ENCODE assay signal across 31 cellular contexts in the genomic region with DNA sequence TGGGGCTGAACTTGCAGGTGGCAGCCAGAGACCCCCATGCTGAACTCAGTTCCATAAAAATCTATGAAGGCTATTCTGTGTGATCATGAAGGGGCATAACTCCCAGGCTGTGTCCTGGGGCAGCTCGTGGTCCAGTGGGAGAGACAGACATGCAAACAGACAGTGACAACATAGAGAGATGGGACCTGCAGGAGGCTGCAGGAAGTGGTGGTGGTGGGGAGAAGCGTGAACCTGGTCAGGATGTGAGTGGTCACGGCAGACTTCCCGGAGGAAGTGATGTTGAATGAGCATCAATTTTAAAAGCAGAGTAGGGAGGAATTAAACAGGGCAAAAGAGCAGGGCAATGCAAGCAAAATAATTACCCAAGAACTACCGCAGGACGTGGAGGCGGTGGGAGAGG. TPM values are rescaled to one million over a fixed set of nuclear protein-coding genes. Genes with fewer than 3 reads are reported as not detected.
DNase-seq lines count a peak whose midpoint lies in the region; ATAC-seq and TF ChIP-seq lines count a peak whose summit lies in the region.
"Had no signal": no experiment of that assay in that cellular context is flagged by ENCODE, and none has a peak within 500 bp of the region (broad histone marks: within the 10 kb centered on the region; RNA-seq: fewer than 3 reads in every experiment).

No MANE protein-coding gene starts in this region.

- H3K27ac Mint-ChIP-seq in activated CD8-positive, alpha-beta memory T cell treated with anti-CD3 and anti-CD28 coated beads, Interleukin-2, amount 10 ng/mL, durations not matched to agents 7 days and 5 days, result no peak overlapping the region
- no peak overlapping the region for H3K27ac Mint-ChIP-seq in endodermal cell
- H3K27ac Mint-ChIP-seq: activated T-helper 1 cell treated with anti-CD3 and anti-CD28 coated beads, Interleukin-12 subunit alpha, Interleukin-12 subunit beta, Interleukin-2, Interleukin-4 antibody, amounts not matched to agents 30 ng/mL and 10 ng/mL and 1 ng/mL, durations not matched to agents 14 hours and 24 hours and 36 hours; naive thymus-derived CD4-positive, alpha-beta T cell; stimulated activated naive B cell treated with anti-CD40 and anti-IgM and Interleukin-4, amounts not matched to agents 10 μg/mL and 1 μg/mL and 100 μg/mL, for 72 hours; WTC11 had no signal

- peaks cover 46% of the 10 kb centered on the region for H3K27me3 Mint-ChIP-seq in activated CD8-positive, alpha-beta memory T cell treated with anti-CD3 and anti-CD28 coated beads, Interleukin-2, amount 10 ng/mL, durations not matched to agents 7 days and 5 days
- peaks cover 3% of the 10 kb centered on the region for H3K27me3 Mint-ChIP-seq in endodermal cell (ENCODE audit: insufficient read depth)

- H3K4me3 Mint-ChIP-seq in activated CD8-positive, alpha-beta memory T cell treated with anti-CD3 and anti-CD28 coated beads, Interleukin-2, amount 10 ng/mL, durations not matched to agents 7 days and 5 days, result peak overlapping the region; percentile 1
- H3K4me3 Mint-ChIP-seq in endodermal cell, result no peak overlapping the region
- H3K4me3 Mint-ChIP-seq: activated T-helper 1 cell treated with anti-CD3 and anti-CD28 coated beads, Interleukin-12 subunit alpha, Interleukin-12 subunit beta, Interleukin-2, Interleukin-4 antibody, amounts not matched to agents 30 ng/mL and 10 ng/mL and 1 ng/mL, durations not matched to agents 14 hours and 24 hours and 36 hours; brain; stimulated activated naive B cell treated with anti-CD40 and anti-IgM and Interleukin-4, amounts not matched to agents 10 μg/mL and 1 μg/mL and 100 μg/mL, for 72 hours; WTC11 had no signal

- no peak overlapping the region for H3K27ac ChIP-seq in endodermal cell (ENCODE audit: low read depth, low read length)
- H3K27ac ChIP-seq: foreskin keratinocyte, HL-60, pancreas, right atrium auricular region, uterus had no signal

- peak; percentile 64 for ATAC-seq in activated CD8-positive, alpha-beta memory T cell treated with anti-CD3 and anti-CD28 coated beads, Interleukin-2, amount 10 ng/mL, durations not matched to agents 7 days and 5 days
- ATAC-seq in sciatic nerve (no peak), HG02588 (IDR thresholded peaks at IDR 0.05; ENCODE audit: unreplicated experiment) (no peak)
- ATAC-seq: foreskin keratinocyte; GM12878; left colon; naive thymus-derived CD4-positive, alpha-beta T cell; pancreas; stimulated activated naive B cell treated with anti-CD40 and anti-IgM and Interleukin-4, amounts not matched to agents 10 μg/mL and 1 μg/mL and 100 μg/mL, for 72 hours; WTC11 had no signal

- CTCF ChIA-PET in activated CD8-positive, alpha-beta memory T cell treated with anti-CD3 and anti-CD28 coated beads, Interleukin-2, amount 10 ng/mL, durations not matched to agents 7 days and 5 days (lab: Charles Lee), result interaction anchor here (1.3 kb wide), 1 partner anchor 98 kb away, joined by 3 read pairs; no protein-coding TSS in a partner anchor

- WGBS in endodermal cell (ENCODE audit: insufficient coverage in 1 of 2, insufficient read length in 1 of 2), 2 experiments, result 95 to 100% methylated on average over 4 to 7 of the region's 7 CpGs

- no peaks in the 10 kb centered on the region for H3K36me3 ChIP-seq in H7 (replicated peaks; ENCODE audit: control insufficient read depth, insufficient read depth, low read length)
- no peaks in the 10 kb centered on the region for H3K36me3 ChIP-seq in endodermal cell (ENCODE audit: control insufficient read depth, insufficient read depth, low read length)
- H3K36me3 ChIP-seq: pancreas, right atrium auricular region, uterus had no signal

- no peaks in the 10 kb centered on the region for H3K9me3 ChIP-seq in endodermal cell (ENCODE audit: control insufficient read depth, low read length)
- H3K9me3 ChIP-seq: pancreas, right atrium auricular region, uterus had no signal

- DNase-seq in activated CD8-positive, alpha-beta memory T cell treated with anti-CD3 and anti-CD28 coated beads, Interleukin-2, amount 10 ng/mL, durations not matched to agents 7 days and 5 days, result peak; percentile 69
- no peak for DNase-seq in activated CD8-positive, alpha-beta memory T cell treated with anti-CD3 and anti-CD28 coated beads, Interleukin-2, amount 50 U/mL, for 4 hours
- peak; percentile 10 for DNase-seq in H7
- DNase-seq in endodermal cell, result peak; percentile 26
- DNase-seq in sciatic nerve (ENCODE audit: low spot score), result peak; percentile 25
- no peak for DNase-seq in NCI-H1436 treated with DMSO at 0.1 percent for 48 hours (lab: John Stamatoyannopoulos, UW)
- no peak for DNase-seq in NCI-H524 (lab: John Stamatoyannopoulos, UW)
- DNase-seq: C1 segment of cervical spinal cord; DND-41; effector CD8-positive, alpha-beta T cell; foreskin keratinocyte; naive thymus-derived CD4-positive, alpha-beta T cell; NCI-H1092 treated with DMSO at 0.1 percent for 48 hours; NCI-H2029; NCI-H2227 treated with DMSO at 0.1 percent for 48 hours; NCI-H748 treated with DMSO at 0.1 percent for 48 hours; RPMI8226; stimulated activated CD4-positive, alpha-beta T cell treated with anti-CD3 and anti-CD28 coated beads, Interleukin-4, amount 100 ng/mL, for 1 hour; stimulated activated naive B cell treated with anti-CD40 and anti-IgM and Interleukin-4, amounts not matched to agents 10 μg/mL and 1 μg/mL and 100 μg/mL, for 72 hours; T-helper 9 cell had no signal

- H3K36me3 Mint-ChIP-seq in activated CD8-positive, alpha-beta memory T cell treated with anti-CD3 and anti-CD28 coated beads, Interleukin-2, amount 10 ng/mL, durations not matched to agents 7 days and 5 days, result no peaks in the 10 kb centered on the region
- H3K36me3 Mint-ChIP-seq in endodermal cell (ENCODE audit: low read depth), result no peaks in the 10 kb centered on the region
- H3K36me3 Mint-ChIP-seq: brain; naive thymus-derived CD4-positive, alpha-beta T cell; stimulated activated naive B cell treated with anti-CD40 and anti-IgM and Interleukin-4, amounts not matched to agents 10 μg/mL and 1 μg/mL and 100 μg/mL, for 72 hours; WTC11 had no signal

- H3K9me3 Mint-ChIP-seq in activated CD8-positive, alpha-beta memory T cell treated with anti-CD3 and anti-CD28 coated beads, Interleukin-2, amount 10 ng/mL, durations not matched to agents 7 days and 5 days (ENCODE audit: low read depth), result no peaks in the 10 kb centered on the region
- H3K9me3 Mint-ChIP-seq in endodermal cell, result no peaks in the 10 kb centered on the region
- H3K9me3 Mint-ChIP-seq: activated T-helper 1 cell treated with anti-CD3 and anti-CD28 coated beads, Interleukin-12 subunit alpha, Interleukin-12 subunit beta, Interleukin-2, Interleukin-4 antibody, amounts not matched to agents 30 ng/mL and 10 ng/mL and 1 ng/mL, durations not matched to agents 14 hours and 24 hours and 36 hours; WTC11 had no signal

- no peak overlapping the region for H3K4me3 ChIP-seq in H7 (ENCODE audit: insufficient read depth, low read depth, low read length)
- H3K4me3 ChIP-seq in endodermal cell (ENCODE audit: low read length), result no peak overlapping the region
- H3K4me3 ChIP-seq: GM12878, pancreas, right atrium auricular region, uterus had no signal

- peaks cover 9% of the 10 kb centered on the region for H3K4me1 Mint-ChIP-seq in activated CD8-positive, alpha-beta memory T cell treated with anti-CD3 and anti-CD28 coated beads, Interleukin-2, amount 10 ng/mL, durations not matched to agents 7 days and 5 days
- H3K4me1 Mint-ChIP-seq in endodermal cell, result no peaks in the 10 kb centered on the region
- H3K4me1 Mint-ChIP-seq: WTC11 had no signal

- H3K9ac ChIP-seq in endodermal cell (ENCODE audit: extremely low read depth, low read length, poor library complexity, severe bottlenecking), result no peak overlapping the region

- H3K27me3 ChIP-seq in H7 (ENCODE audit: control insufficient read depth, insufficient read depth, low read length), result no peaks in the 10 kb centered on the region
- no peaks in the 10 kb centered on the region for H3K27me3 ChIP-seq in endodermal cell (ENCODE audit: control insufficient read depth, insufficient read depth, low read length, poor library complexity, severe bottlenecking)
- H3K27me3 ChIP-seq: pancreas, right atrium auricular region, uterus had no signal

- no peaks in the 10 kb centered on the region for H3K4me1 ChIP-seq in endodermal cell (ENCODE audit: control insufficient read depth, insufficient read depth, low read length)
- H3K4me1 ChIP-seq: foreskin keratinocyte, pancreas, right atrium auricular region, uterus had no signal

- intact Hi-C loops in sciatic nerve (cut with DNase I), result no loop called here

- TF ChIP-seq CTCF in endodermal cell (conservative IDR thresholded peaks at IDR 0.05), result no peak

RNA-seq across cellular contexts. Expression of gene SORCS2, which starts 23.2 kb away (rescaled TPM):
- total RNA-seq in activated CD8-positive, alpha-beta memory T cell treated with anti-CD3 and anti-CD28 coated beads, Interleukin-2, amount 10 ng/mL, durations not matched to agents 7 days and 5 days, result under 1 TPM; 0.05 to 0.06 TPM
- 2.0 and 4.9 TPM in 2 replicates for total RNA-seq in H7 (2014; rRNA removed; shearing (Covaris generic))
- 1 to 10 TPM; 1.4 to 1.9 TPM for total RNA-seq in endodermal cell
- polyA plus RNA-seq in endodermal cell (2013, experiment 1 of 2), result 10.6 TPM
- 9.6 TPM for polyA plus RNA-seq in endodermal cell (2013, experiment 2 of 2)
- total RNA-seq in sciatic nerve, result 52.5 TPM
- total RNA-seq: activated CD8-positive, alpha-beta memory T cell treated with anti-CD3 and anti-CD28 coated beads for 36 hours; activated T-helper 1 cell treated with anti-CD3 and anti-CD28 coated beads, Interleukin-12 subunit alpha, Interleukin-12 subunit beta, Interleukin-2, Interleukin-4 antibody, amounts not matched to agents 30 ng/mL and 10 ng/mL and 1 ng/mL, durations not matched to agents 14 hours and 24 hours and 36 hours had no signal
- polyA plus RNA-seq: naive thymus-derived CD4-positive, alpha-beta T cell had no signal

Comparison
In these comparisons a context has a peak if more than half of its experiments do, and no peak if none do; other contexts are left out.
1. DNase-seq: peak in activated CD8-positive, alpha-beta memory T cell treated with anti-CD3 and anti-CD28 coated beads, Interleukin-2, amount 10 ng/mL, durations not matched to agents 7 days and 5 days (single experiment), H7 (single experiment), endodermal cell (single experiment) and sciatic nerve (single experiment); none in activated CD8-positive, alpha-beta memory T cell treated with anti-CD3 and anti-CD28 coated beads, Interleukin-2, amount 50 U/mL, for 4 hours (single experiment), NCI-H1436 treated with DMSO at 0.1 percent for 48 hours (single experiment) and NCI-H524 (0 of 2).